21 cellular contexts compared by ENCODE assay signal in the genomic region with DNA sequence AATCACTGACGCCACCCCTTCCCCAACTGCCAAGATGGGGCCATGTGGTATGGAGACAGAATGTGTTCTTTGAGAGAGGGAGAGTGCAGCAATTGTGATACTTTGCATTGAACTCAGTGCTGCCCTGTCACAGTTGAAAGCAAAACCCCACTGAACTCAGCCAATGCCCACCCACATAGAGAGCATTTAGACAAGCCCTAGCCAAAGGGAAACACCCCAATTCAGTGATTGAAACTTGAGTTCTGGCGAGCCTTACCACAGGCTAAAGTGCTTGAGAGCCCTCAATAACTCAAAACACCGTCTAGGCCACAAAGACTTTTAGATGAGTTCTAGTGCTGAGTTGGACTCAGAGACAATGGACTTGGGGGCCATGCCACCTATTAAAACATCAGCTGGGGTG.
DNase-seq lines count a peak whose midpoint lies in the region; ATAC-seq and TF ChIP-seq lines count a peak whose summit lies in the region.
"Had no signal": no experiment of that assay in that cellular context is flagged by ENCODE, and none has a peak within 500 bp of the region (broad histone marks: within the 10 kb centered on the region; RNA-seq: fewer than 3 reads in every experiment).

No MANE protein-coding gene starts in this region.

- DNase-seq in GM23338 (ENCODE audit: low spot score), result no peak
- no peak for DNase-seq in HuH-7 (ENCODE audit: low spot score)
- no peak for DNase-seq in NCI-H226
- DNase-seq in stimulated activated CD4-positive, alpha-beta T cell treated with anti-CD3 and anti-CD28 coated beads, Interleukin-4, amount 100 ng/mL, for 24 hours, result no peak
- DNase-seq: Caco-2, DMS53, IMR-90, Kasumi-1, NCI-H1417, NCI-H1930, NCI-H2171, NCI-H774, Peyer's patch, SHP77 had no signal

- H3F3A ChIP-seq in GM23338 (replicated peaks; ENCODE audit: low read depth), result no peaks in the 10 kb centered on the region

- H3K9me3 Mint-ChIP-seq in GM23338, result no peaks in the 10 kb centered on the region
- H3K9me3 Mint-ChIP-seq: T-helper 1 cell treated with Interleukin-12 subunit alpha and Interleukin-12 subunit beta and Interleukin-4 antibody, amounts not matched to agents 30 μg/mL and 1 μg/mL, for 36 hours had no signal

- peaks cover 7% of the 10 kb centered on the region; the same call in 1 of the 2 replicates for H3K9me2 ChIP-seq in GM23338 (ENCODE audit: insufficient read depth)

- no peak overlapping the region for H3K4me3 Mint-ChIP-seq in GM23338
- H3K4me3 Mint-ChIP-seq: CD14-positive monocyte; T-helper 1 cell treated with Interleukin-12 subunit alpha and Interleukin-12 subunit beta and Interleukin-4 antibody, amounts not matched to agents 30 μg/mL and 1 μg/mL, for 36 hours had no signal

- no peak overlapping the region for H3K4me3 ChIP-seq in GM23338
- H3K4me3 ChIP-seq: A549, HAP-1, Peyer's patch had no signal

- no peaks in the 10 kb centered on the region for H4K20me1 ChIP-seq in GM23338 (replicated peaks; ENCODE audit: insufficient read depth)

- TF ChIP-seq CTCF in GM23338 (conservative IDR thresholded peaks at IDR 0.05; ENCODE audit: low read depth in 2 of 2), result no peak

- no peaks in the 10 kb centered on the region for H3K36me3 ChIP-seq in GM23338 (ENCODE audit: insufficient read depth)
- H3K36me3 ChIP-seq: HAP-1, Peyer's patch had no signal

- H3K4me1 Mint-ChIP-seq in GM23338, result peaks cover 10% of the 10 kb centered on the region; the same call in 2 of the 3 replicates
- H3K4me1 Mint-ChIP-seq: CD14-positive monocyte had no signal

- H2AFZ ChIP-seq in GM23338, result peak overlapping the region; percentile 28; the same call in 1 of the 2 replicates

- H3K27ac Mint-ChIP-seq in GM23338, result no peak overlapping the region
- H3K27ac Mint-ChIP-seq: CD14-positive monocyte; T-helper 1 cell treated with Interleukin-12 subunit alpha and Interleukin-12 subunit beta and Interleukin-4 antibody, amounts not matched to agents 30 μg/mL and 1 μg/mL, for 36 hours had no signal

- H3K27me3 Mint-ChIP-seq in GM23338 (ENCODE audit: insufficient read depth, low read depth, poor library complexity), result no peaks in the 10 kb centered on the region

- H3K27me3 ChIP-seq in GM23338 (ENCODE audit: insufficient read depth), result no peaks in the 10 kb centered on the region
- H3K27me3 ChIP-seq: Peyer's patch had no signal

- no peak overlapping the region for H3K27ac ChIP-seq in GM23338 (ENCODE audit: low read depth)
- H3K27ac ChIP-seq: A549, Peyer's patch had no signal

- H3K4me2 ChIP-seq in GM23338, result no peak overlapping the region
- H3K4me2 ChIP-seq: A549 had no signal

- peak; percentile 56 for ATAC-seq in GM18517 (IDR thresholded peaks at IDR 0.05; ENCODE audit: unreplicated experiment)
- ATAC-seq in GM23338, result no peak
- peak; percentile 44 for ATAC-seq in HG02938 (IDR thresholded peaks at IDR 0.05; ENCODE audit: unreplicated experiment)
- peak; percentile 77 for ATAC-seq in HG03565 (IDR thresholded peaks at IDR 0.05; ENCODE audit: unreplicated experiment)
- ATAC-seq: A549 had no signal

- H3K36me3 Mint-ChIP-seq in GM23338 (ENCODE audit: low read depth), result no peaks in the 10 kb centered on the region; the same call in 2 of the 3 replicates
- H3K36me3 Mint-ChIP-seq: CD14-positive monocyte had no signal

- no peaks in the 10 kb centered on the region for H3K79me2 ChIP-seq in GM23338 (replicated peaks; ENCODE audit: insufficient read depth)

- H3K4me1 ChIP-seq in GM23338 (ENCODE audit: insufficient read depth), result peaks cover 13% of the 10 kb centered on the region; the same call in 1 of the 2 replicates
- H3K4me1 ChIP-seq: A549, Caco-2, Peyer's patch had no signal

TF ChIP-seq in GM23338, 12 proteins besides CTCF, POLR2A, EP300 and RAD21:
- TF ChIP-seq, protein P1, sequence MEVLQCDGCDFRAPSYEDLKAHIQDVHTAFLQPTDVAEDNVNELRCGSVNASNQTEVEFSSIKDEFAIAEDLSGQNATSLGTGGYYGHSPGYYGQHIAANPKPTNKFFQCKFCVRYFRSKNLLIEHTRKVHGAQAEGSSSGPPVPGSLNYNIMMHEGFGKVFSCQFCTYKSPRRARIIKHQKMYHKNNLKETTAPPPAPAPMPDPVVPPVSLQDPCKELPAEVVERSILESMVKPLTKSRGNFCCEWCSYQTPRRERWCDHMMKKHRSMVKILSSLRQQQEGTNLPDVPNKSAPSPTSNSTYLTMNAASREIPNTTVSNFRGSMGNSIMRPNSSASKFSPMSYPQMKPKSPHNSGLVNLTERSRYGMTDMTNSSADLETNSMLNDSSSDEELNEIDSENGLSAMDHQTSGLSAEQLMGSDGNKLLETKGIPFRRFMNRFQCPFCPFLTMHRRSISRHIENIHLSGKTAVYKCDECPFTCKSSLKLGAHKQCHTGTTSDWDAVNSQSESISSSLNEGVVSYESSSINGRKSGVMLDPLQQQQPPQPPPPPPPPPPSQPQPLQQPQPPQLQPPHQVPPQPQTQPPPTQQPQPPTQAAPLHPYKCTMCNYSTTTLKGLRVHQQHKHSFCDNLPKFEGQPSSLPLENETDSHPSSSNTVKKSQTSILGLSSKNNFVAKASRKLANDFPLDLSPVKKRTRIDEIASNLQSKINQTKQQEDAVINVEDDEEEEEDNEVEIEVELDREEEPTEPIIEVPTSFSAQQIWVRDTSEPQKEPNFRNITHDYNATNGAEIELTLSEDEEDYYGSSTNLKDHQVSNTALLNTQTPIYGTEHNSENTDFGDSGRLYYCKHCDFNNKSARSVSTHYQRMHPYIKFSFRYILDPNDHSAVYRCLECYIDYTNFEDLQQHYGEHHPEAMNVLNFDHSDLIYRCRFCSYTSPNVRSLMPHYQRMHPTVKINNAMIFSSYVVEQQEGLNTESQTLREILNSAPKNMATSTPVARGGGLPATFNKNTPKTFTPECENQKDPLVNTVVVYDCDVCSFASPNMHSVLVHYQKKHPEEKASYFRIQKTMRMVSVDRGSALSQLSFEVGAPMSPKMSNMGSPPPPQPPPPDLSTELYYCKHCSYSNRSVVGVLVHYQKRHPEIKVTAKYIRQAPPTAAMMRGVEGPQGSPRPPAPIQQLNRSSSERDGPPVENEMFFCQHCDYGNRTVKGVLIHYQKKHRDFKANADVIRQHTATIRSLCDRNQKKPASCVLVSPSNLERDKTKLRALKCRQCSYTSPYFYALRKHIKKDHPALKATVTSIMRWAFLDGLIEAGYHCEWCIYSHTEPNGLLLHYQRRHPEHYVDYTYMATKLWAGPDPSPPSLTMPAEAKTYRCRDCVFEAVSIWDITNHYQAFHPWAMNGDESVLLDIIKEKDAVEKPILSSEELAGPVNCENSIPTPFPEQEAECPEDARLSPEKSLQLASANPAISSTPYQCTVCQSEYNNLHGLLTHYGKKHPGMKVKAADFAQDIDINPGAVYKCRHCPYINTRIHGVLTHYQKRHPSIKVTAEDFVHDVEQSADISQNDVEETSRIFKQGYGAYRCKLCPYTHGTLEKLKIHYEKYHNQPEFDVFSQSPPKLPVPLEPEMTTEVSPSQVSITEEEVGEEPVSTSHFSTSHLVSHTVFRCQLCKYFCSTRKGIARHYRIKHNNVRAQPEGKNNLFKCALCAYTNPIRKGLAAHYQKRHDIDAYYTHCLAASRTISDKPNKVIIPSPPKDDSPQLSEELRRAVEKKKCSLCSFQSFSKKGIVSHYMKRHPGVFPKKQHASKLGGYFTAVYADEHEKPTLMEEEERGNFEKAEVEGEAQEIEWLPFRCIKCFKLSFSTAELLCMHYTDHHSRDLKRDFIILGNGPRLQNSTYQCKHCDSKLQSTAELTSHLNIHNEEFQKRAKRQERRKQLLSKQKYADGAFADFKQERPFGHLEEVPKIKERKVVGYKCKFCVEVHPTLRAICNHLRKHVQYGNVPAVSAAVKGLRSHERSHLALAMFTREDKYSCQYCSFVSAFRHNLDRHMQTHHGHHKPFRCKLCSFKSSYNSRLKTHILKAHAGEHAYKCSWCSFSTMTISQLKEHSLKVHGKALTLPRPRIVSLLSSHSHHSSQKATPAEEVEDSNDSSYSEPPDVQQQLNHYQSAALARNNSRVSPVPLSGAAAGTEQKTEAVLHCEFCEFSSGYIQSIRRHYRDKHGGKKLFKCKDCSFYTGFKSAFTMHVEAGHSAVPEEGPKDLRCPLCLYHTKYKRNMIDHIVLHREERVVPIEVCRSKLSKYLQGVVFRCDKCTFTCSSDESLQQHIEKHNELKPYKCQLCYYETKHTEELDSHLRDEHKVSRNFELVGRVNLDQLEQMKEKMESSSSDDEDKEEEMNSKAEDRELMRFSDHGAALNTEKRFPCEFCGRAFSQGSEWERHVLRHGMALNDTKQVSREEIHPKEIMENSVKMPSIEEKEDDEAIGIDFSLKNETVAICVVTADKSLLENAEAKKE (CRISPR knock-in tag; IDR thresholded peaks at IDR 0.05), result no peak
- TF ChIP-seq POLR2AphosphoS5 (IDR thresholded peaks at IDR 0.05; ENCODE audit: low read depth) (no peak), NANOG (IDR thresholded peaks at IDR 0.05; ENCODE audit: borderline replicate concordance) (no peak), EZH2phosphoT487 (IDR thresholded peaks at IDR 0.05; ENCODE audit: unreplicated experiment) (no peak), EZH2 (IDR thresholded peaks at IDR 0.05; ENCODE audit: low read depth, unreplicated experiment) (no peak)
TF ChIP-seq in GM23338: peak in this region for 0.
